ENCODE assay signal across 24 cellular contexts in genomic region chr17:16468428-16468992, GRCh38.
"Had no signal": no experiment of that assay in that cellular context is flagged by ENCODE, and none has a peak within 500 bp of the region (broad histone marks: within the 10 kb centered on the region; RNA-seq: fewer than 3 reads in every experiment).

No MANE protein-coding gene starts in this region.

- DNase-seq: activated CD4-positive, alpha-beta T cell treated with anti-CD3 and anti-CD28 coated beads for 4 hours; activated CD8-positive, alpha-beta memory T cell treated with anti-CD3 and anti-CD28 coated beads, Interleukin-2, amount 50 U/mL, for 4 hours; activated CD8-positive, alpha-beta T cell treated with anti-CD3 and anti-CD28 coated beads for 36 hours; activated naive CD4-positive, alpha-beta T cell; activated T-cell treated with anti-CD3 and anti-CD28 coated beads, Interleukin-2, amount 50 U/mL, for 72 hours; amniotic stem cell; body of pancreas; Kasumi-1; KBM-7; NCI-H1092; NCI-H1417 treated with DMSO at 0.1 percent for 48 hours; NCI-H1694 treated with DMSO at 0.1 percent for 48 hours; NCI-H2029 treated with DMSO at 0.1 percent for 48 hours; NCI-H345; NCI-H510A; NCI-H526 treated with DMSO at 0.1 percent for 48 hours; NCI-H82; RPMI8226; T-cell; T-helper 2 cell; T1000 had no signal

- H3K27ac ChIP-seq: ascending aorta, body of pancreas, cardiac muscle cell, SK-N-MC had no signal

- H3K9me3 ChIP-seq: ascending aorta, body of pancreas had no signal

- H3K36me3 ChIP-seq: ascending aorta, cardiac muscle cell had no signal

- H3K27me3 ChIP-seq: ascending aorta, body of pancreas, cardiac muscle cell had no signal

- H3K4me3 ChIP-seq: ascending aorta, body of pancreas, cardiac muscle cell, SK-N-MC had no signal
